ENCODE assay signal across 18 cellular contexts in genomic region chr2:184031402-184032147, GRCh38.
DNase-seq lines count a peak whose midpoint lies in the region; ATAC-seq and TF ChIP-seq lines count a peak whose summit lies in the region.
"Had no signal": no experiment of that assay in that cellular context is flagged by ENCODE, and none has a peak within 500 bp of the region (broad histone marks: within the 10 kb centered on the region; RNA-seq: fewer than 3 reads in every experiment).

No MANE protein-coding gene starts in this region.

- H3K4me3 ChIP-seq in SJCRH30 (no peak overlapping the region), mucosa of descending colon (no peak overlapping the region)
- H3K4me3 ChIP-seq: BLaER1 treated with 17β-estradiol and CSF1 and Interleukin-3, amounts not matched to agents 10 nM and 100 nM; lung; vagina had no signal

- H3K36me3 Mint-ChIP-seq in activated CD8-positive, alpha-beta memory T cell treated with anti-CD3 and anti-CD28 coated beads, Interleukin-2, amount 10 ng/mL, durations not matched to agents 7 days and 5 days, result no peaks in the 10 kb centered on the region
- H3K36me3 Mint-ChIP-seq: activated CD4-positive, alpha-beta memory T cell treated with anti-CD3 and anti-CD28 coated beads for 36 hours had no signal

- H3K36me3 ChIP-seq in SJCRH30 (0 out of 2 replicates have a peak, but pooled peaks cover 7% of the 10 kb centered on the region), mucosa of descending colon (ENCODE audit: low read depth) (no peaks in the 10 kb centered on the region)
- H3K36me3 ChIP-seq: BLaER1 treated with 17β-estradiol and CSF1 and Interleukin-3, amounts not matched to agents 10 nM and 100 nM; vagina had no signal

- DNase-seq in SJCRH30 (peak in 1 of 2 experiments; percentile 19), mucosa of descending colon (peak in 1 of 3 donors; percentile 18), kidney glomerular epithelial cell (lab: John Stamatoyannopoulos, UW) (no peak)
- no peak for DNase-seq in activated CD8-positive, alpha-beta memory T cell treated with anti-CD3 and anti-CD28 coated beads, Interleukin-2, amount 10 ng/mL, durations not matched to agents 7 days and 5 days
- DNase-seq: activated CD4-positive, alpha-beta memory T cell treated with anti-CD3 and anti-CD28 coated beads for 36 hours; aorta; DND-41; NCI-H1092; NCI-H2227 treated with DMSO at 0.1 percent for 48 hours; stimulated activated naive CD8-positive, alpha-beta T cell treated with anti-CD3 and anti-CD28 coated beads, Interleukin-15, Interleukin-2, amounts not matched to agents 100 U/mL and 50 U/mL, for 24 hours had no signal

- H3K27ac ChIP-seq in SJCRH30, result peak overlapping the region; percentile 28
- H3K27ac ChIP-seq: BLaER1 treated with 17β-estradiol and CSF1 and Interleukin-3, amounts not matched to agents 10 nM and 100 nM; vagina had no signal

- peak; percentile 57 for ATAC-seq in GM18502 (IDR thresholded peaks at IDR 0.05; ENCODE audit: poor library complexity, unreplicated experiment)
- peak; percentile 50 for ATAC-seq in HG02678 (IDR thresholded peaks at IDR 0.05; ENCODE audit: unreplicated experiment)
- peak; percentile 56 for ATAC-seq in mucosa of descending colon
- no peak for ATAC-seq in HG02973 (IDR thresholded peaks at IDR 0.05; ENCODE audit: unreplicated experiment)
- no peak for ATAC-seq in activated CD8-positive, alpha-beta memory T cell treated with anti-CD3 and anti-CD28 coated beads, Interleukin-2, amount 10 ng/mL, durations not matched to agents 7 days and 5 days
- no peak for ATAC-seq in HG03097 (IDR thresholded peaks at IDR 0.05; ENCODE audit: low FRiP score, unreplicated experiment)
- ATAC-seq: stimulated activated naive CD8-positive, alpha-beta T cell treated with anti-CD3 and anti-CD28 coated beads, Interleukin-15, Interleukin-2, amounts not matched to agents 100 U/mL and 50 U/mL, for 24 hours had no signal

- no peaks in the 10 kb centered on the region for H3K27me3 Mint-ChIP-seq in activated CD8-positive, alpha-beta memory T cell treated with anti-CD3 and anti-CD28 coated beads, Interleukin-2, amount 10 ng/mL, durations not matched to agents 7 days and 5 days
- H3K27me3 Mint-ChIP-seq: activated CD4-positive, alpha-beta memory T cell treated with anti-CD3 and anti-CD28 coated beads for 36 hours had no signal

- H3K27ac Mint-ChIP-seq in activated CD8-positive, alpha-beta memory T cell treated with anti-CD3 and anti-CD28 coated beads, Interleukin-2, amount 10 ng/mL, durations not matched to agents 7 days and 5 days, result no peak overlapping the region
- H3K27ac Mint-ChIP-seq: activated CD4-positive, alpha-beta memory T cell treated with anti-CD3 and anti-CD28 coated beads for 36 hours had no signal

- H3K4me1 ChIP-seq in SJCRH30 (no peaks in the 10 kb centered on the region), mucosa of descending colon (ENCODE audit: low read depth) (no peaks in the 10 kb centered on the region)
- H3K4me1 ChIP-seq: BLaER1 treated with 17β-estradiol and CSF1 and Interleukin-3, amounts not matched to agents 10 nM and 100 nM; vagina had no signal

- H3K9me3 Mint-ChIP-seq in activated CD8-positive, alpha-beta memory T cell treated with anti-CD3 and anti-CD28 coated beads, Interleukin-2, amount 10 ng/mL, durations not matched to agents 7 days and 5 days (ENCODE audit: low read depth), result peaks cover 4% of the 10 kb centered on the region
- H3K9me3 Mint-ChIP-seq: neural crest cell had no signal

- intact Hi-C loops in mucosa of descending colon (cut with DNase I, micrococcal nuclease), result no loop called here

- TF ChIP-seq CTCF in mucosa of descending colon (IDR thresholded peaks at IDR 0.05), result no peak

- H3K27me3 ChIP-seq in SJCRH30, result no peaks in the 10 kb centered on the region
- H3K27me3 ChIP-seq: BLaER1 treated with 17β-estradiol and CSF1 and Interleukin-3, amounts not matched to agents 10 nM and 100 nM; vagina had no signal

- no peak overlapping the region for H3K4me3 Mint-ChIP-seq in activated CD8-positive, alpha-beta memory T cell treated with anti-CD3 and anti-CD28 coated beads, Interleukin-2, amount 10 ng/mL, durations not matched to agents 7 days and 5 days
- H3K4me3 Mint-ChIP-seq: activated CD4-positive, alpha-beta memory T cell treated with anti-CD3 and anti-CD28 coated beads for 36 hours; neural crest cell had no signal

- CTCF ChIA-PET in activated CD8-positive, alpha-beta memory T cell treated with anti-CD3 and anti-CD28 coated beads, Interleukin-2, amount 10 ng/mL, durations not matched to agents 7 days and 5 days (lab: Charles Lee), result no interaction called here

- H3K9me3 ChIP-seq in SJCRH30 (replicated peaks) (no peaks in the 10 kb centered on the region; the same call in 1 of the 2 replicates), mucosa of descending colon (no peaks in the 10 kb centered on the region)
- H3K9me3 ChIP-seq: BLaER1 treated with 17β-estradiol and CSF1 and Interleukin-3, amounts not matched to agents 10 nM and 100 nM; vagina had no signal

- no peaks in the 10 kb centered on the region for H3K4me1 Mint-ChIP-seq in activated CD8-positive, alpha-beta memory T cell treated with anti-CD3 and anti-CD28 coated beads, Interleukin-2, amount 10 ng/mL, durations not matched to agents 7 days and 5 days

Comparison
In these comparisons a context has a peak if more than half of its experiments do, and no peak if none do; other contexts are left out.
1. ATAC-seq: peak in GM18502 (single experiment), HG02678 (single experiment) and mucosa of descending colon (single experiment); none in HG02973 (single experiment), activated CD8-positive, alpha-beta memory T cell treated with anti-CD3 and anti-CD28 coated beads, Interleukin-2, amount 10 ng/mL, durations not matched to agents 7 days and 5 days (single experiment) and HG03097 (single experiment).